8 cellular contexts compared by ENCODE assay signal in the genomic region with DNA sequence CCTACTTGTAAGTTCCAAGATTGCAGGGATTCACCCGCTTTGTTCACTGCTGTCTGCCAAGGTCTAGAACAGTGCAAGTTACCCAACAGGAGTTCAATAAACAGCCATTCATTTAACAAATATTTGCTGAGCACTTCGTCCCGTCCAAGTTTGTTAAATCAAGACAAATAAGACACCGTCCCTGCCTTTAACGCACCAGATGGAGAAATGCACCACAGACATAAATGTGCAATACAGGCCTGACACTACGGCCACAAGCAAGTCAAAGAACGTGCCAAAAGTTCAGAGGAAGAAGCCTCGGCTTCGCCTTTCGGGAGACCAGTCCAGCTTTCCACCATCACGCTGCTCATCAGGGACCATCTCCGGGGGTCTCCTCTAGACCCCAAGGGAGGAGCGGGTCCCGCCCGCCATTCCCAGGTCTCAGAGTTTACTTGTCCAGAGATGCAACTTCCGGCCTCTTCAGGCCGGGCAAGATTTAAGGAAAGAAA. TPM values are rescaled to one million over a fixed set of nuclear protein-coding genes. Genes with fewer than 3 reads are reported as not detected.
DNase-seq lines count a peak whose midpoint lies in the region; ATAC-seq and TF ChIP-seq lines count a peak whose summit lies in the region.

No MANE protein-coding gene starts in this region.

- H3K4me1 Mint-ChIP-seq in stimulated activated naive CD8-positive, alpha-beta T cell treated with anti-CD3 and anti-CD28 coated beads, Interleukin-15, Interleukin-2, amounts not matched to agents 100 ng/mL and 50 ng/mL, for 24 hours (ENCODE audit: low read depth) = peaks cover 61% of the 10 kb centered on the region
- peaks cover 46% of the 10 kb centered on the region for H3K4me1 Mint-ChIP-seq in activated CD4-positive, alpha-beta memory T cell treated with anti-CD3 and anti-CD28 coated beads, Interleukin-2, amount 10 ng/mL, durations not matched to agents 7 days and 5 days

- intact Hi-C loops in heart left ventricle (cut with DNase I) (loop anchor here in 5 of 10 donors (5.0 to 10.0 kb wide), 3 partner anchors 49 to 399 kb away; no protein-coding TSS in a partner anchor), prostate gland (cut with DNase I) (no loop called here)

- peak overlapping the region; percentile 99 for H3K27ac Mint-ChIP-seq in stimulated activated naive CD8-positive, alpha-beta T cell treated with anti-CD3 and anti-CD28 coated beads, Interleukin-15, Interleukin-2, amounts not matched to agents 100 ng/mL and 50 ng/mL, for 24 hours
- H3K27ac Mint-ChIP-seq in activated CD4-positive, alpha-beta memory T cell treated with anti-CD3 and anti-CD28 coated beads, Interleukin-2, amount 10 ng/mL, durations not matched to agents 7 days and 5 days = peak overlapping the region; percentile 88

- H3K4me1 ChIP-seq in heart left ventricle = peaks cover 0 to 63% (median 39%) of the 10 kb centered on the region in 12 donors
- H3K4me1 ChIP-seq in prostate gland (replicated peaks) = peaks cover 9% of the 10 kb centered on the region

- no peaks in the 10 kb centered on the region for H3K27me3 ChIP-seq in heart left ventricle
- no peaks in the 10 kb centered on the region for H3K27me3 ChIP-seq in prostate gland (replicated peaks; ENCODE audit: insufficient read depth)

- CTCF ChIA-PET in activated CD4-positive, alpha-beta memory T cell treated with anti-CD3 and anti-CD28 coated beads, Interleukin-2, amount 10 ng/mL, durations not matched to agents 7 days and 5 days (lab: Charles Lee) = interaction anchor here (0.8 to 1.0 kb wide), 2 partner anchors 29 to 42 kb away, joined by 3 read pairs; no protein-coding TSS in a partner anchor

- H3K36me3 Mint-ChIP-seq in stimulated activated naive CD8-positive, alpha-beta T cell treated with anti-CD3 and anti-CD28 coated beads, Interleukin-15, Interleukin-2, amounts not matched to agents 100 ng/mL and 50 ng/mL, for 24 hours (ENCODE audit: low read depth) = peaks cover 34% of the 10 kb centered on the region
- peaks cover 42% of the 10 kb centered on the region for H3K36me3 Mint-ChIP-seq in activated CD4-positive, alpha-beta memory T cell treated with anti-CD3 and anti-CD28 coated beads, Interleukin-2, amount 10 ng/mL, durations not matched to agents 7 days and 5 days (ENCODE audit: low read depth)

- no peak for TF ChIP-seq POLR2A in heart left ventricle (IDR thresholded peaks at IDR 0.05)
- no peak for TF ChIP-seq POLR2A in prostate gland (IDR thresholded peaks at IDR 0.05)

- H3K9me3 Mint-ChIP-seq in stimulated activated naive CD8-positive, alpha-beta T cell treated with anti-CD3 and anti-CD28 coated beads, Interleukin-15, Interleukin-2, amounts not matched to agents 100 ng/mL and 50 ng/mL, for 24 hours = no peaks in the 10 kb centered on the region
- H3K9me3 Mint-ChIP-seq in activated CD4-positive, alpha-beta memory T cell treated with anti-CD3 and anti-CD28 coated beads, Interleukin-2, amount 10 ng/mL, durations not matched to agents 7 days and 5 days = no peaks in the 10 kb centered on the region

- H3K4me3 Mint-ChIP-seq in stimulated activated naive CD8-positive, alpha-beta T cell treated with anti-CD3 and anti-CD28 coated beads, Interleukin-15, Interleukin-2, amounts not matched to agents 100 ng/mL and 50 ng/mL, for 24 hours = peak overlapping the region; percentile 98
- peak overlapping the region; percentile 99 for H3K4me3 Mint-ChIP-seq in activated CD4-positive, alpha-beta memory T cell treated with anti-CD3 and anti-CD28 coated beads, Interleukin-2, amount 10 ng/mL, durations not matched to agents 7 days and 5 days

- 2 to 5% (median 3%) methylated on average over 17 of the region's 17 CpGs for WGBS in heart left ventricle, 4 donors
- under 1% methylated on average over 17 of the region's 17 CpGs for WGBS in prostate gland

- H3K9me3 ChIP-seq in heart left ventricle (no peaks in the 10 kb centered on the region), prostate gland (no peaks in the 10 kb centered on the region)

- POLR2A ChIA-PET in activated CD4-positive, alpha-beta memory T cell treated with anti-CD3 and anti-CD28 coated beads, Interleukin-2, amount 10 ng/mL, durations not matched to agents 7 days and 5 days (lab: Charles Lee) = interaction anchor here (0.6 to 3.3 kb wide), 8 partner anchors 9 to 1552 kb away, joined by 3 to 21 read pairs (median 4); a partner anchor contains a TSS

- H3K4me3 ChIP-seq in heart left ventricle (peak overlapping the region; percentile 67 to 97 (median 84)), prostate gland (peak overlapping the region; percentile 55 to 72)

- peak overlapping the region; percentile 79 to 97 (median 92) for H3K27ac ChIP-seq in heart left ventricle
- H3K27ac ChIP-seq in prostate gland = peak overlapping the region; percentile 92 to 94

- TF ChIP-seq CTCF in heart left ventricle (IDR thresholded peaks at IDR 0.05) (no peak), prostate gland (IDR thresholded peaks at IDR 0.05) (peak in 1 of 4 experiments; percentile 11)

- no peak for DNase-seq in stimulated activated naive CD8-positive, alpha-beta T cell treated with anti-CD3 and anti-CD28 coated beads, Interleukin-15, Interleukin-2, amounts not matched to agents 100 U/mL and 50 U/mL, for 24 hours
- no peak for DNase-seq in activated CD4-positive, alpha-beta memory T cell treated with anti-CD3 and anti-CD28 coated beads, Interleukin-2, amount 10 ng/mL, durations not matched to agents 7 days and 5 days
- DNase-seq in heart left ventricle (no peak), prostate gland (ENCODE audit: low spot score) (peak; percentile 86), dedifferentiated amniotic fluid mesenchymal stem cell (ENCODE audit: extremely low spot score) (no peak), C1 segment of cervical spinal cord (lab: John Stamatoyannopoulos, UW) (no peak)

- H3K36me3 ChIP-seq in heart left ventricle = peaks cover 0 to 31% (median 29%) of the 10 kb centered on the region in 9 donors
- H3K36me3 ChIP-seq in prostate gland = peaks cover 0 to 8% of the 10 kb centered on the region in 2 donors

- no peaks in the 10 kb centered on the region for H3K27me3 Mint-ChIP-seq in stimulated activated naive CD8-positive, alpha-beta T cell treated with anti-CD3 and anti-CD28 coated beads, Interleukin-15, Interleukin-2, amounts not matched to agents 100 ng/mL and 50 ng/mL, for 24 hours
- no peaks in the 10 kb centered on the region for H3K27me3 Mint-ChIP-seq in activated CD4-positive, alpha-beta memory T cell treated with anti-CD3 and anti-CD28 coated beads, Interleukin-2, amount 10 ng/mL, durations not matched to agents 7 days and 5 days

- no peak for ATAC-seq in stimulated activated naive CD8-positive, alpha-beta T cell treated with anti-CD3 and anti-CD28 coated beads, Interleukin-15, Interleukin-2, amounts not matched to agents 100 U/mL and 50 U/mL, for 24 hours
- ATAC-seq in HG03196 (IDR thresholded peaks at IDR 0.05; ENCODE audit: unreplicated experiment) (peak; percentile 6), heart left ventricle (peak in 1 of 4 donors; percentile 1)

RNA-seq across cellular contexts. Expression of a gene that starts 0.4 kb away (rescaled TPM):
- total RNA-seq in activated CD4-positive, alpha-beta memory T cell treated with anti-CD3 and anti-CD28 coated beads, Interleukin-2, amount 10 ng/mL, durations not matched to agents 7 days and 5 days = 1 to 10 TPM; 6.9 to 7.1 TPM
- total RNA-seq in heart left ventricle = 10 to 100 TPM in 1 of 9 donors, 1 to 10 TPM in 8; 1.7 to 11.8 (median 8.8) TPM
- polyA plus RNA-seq in heart left ventricle = 10 to 100 TPM; 11.3 to 13.8 TPM
- total RNA-seq in prostate gland = 10 to 100 TPM; 15.8 to 16.2 TPM

RNA-seq across cellular contexts. Expression of a gene that starts 0.6 kb away (rescaled TPM):
- 100 to 1,000 TPM; 142 to 150 TPM for total RNA-seq in activated CD4-positive, alpha-beta memory T cell treated with anti-CD3 and anti-CD28 coated beads, Interleukin-2, amount 10 ng/mL, durations not matched to agents 7 days and 5 days
- total RNA-seq in heart left ventricle (100 to 1,000 TPM; 208 to 502 (median 273) TPM), prostate gland (100 to 1,000 TPM; 145 to 324 TPM)
- polyA plus RNA-seq in heart left ventricle = 100 to 1,000 TPM; 520 to 868 TPM
